In genomic region chr20:46121531-46121930, GRCh38 we compare ENCODE assay signal across 23 cellular contexts. TPM values are rescaled to one million over a fixed set of nuclear protein-coding genes. Genes with fewer than 3 reads are reported as not detected.
A peak's percentile ranks its signal among the peaks of the same experiment; 100 is the strongest.
DNase-seq lines count a peak whose midpoint lies in the region; ATAC-seq and TF ChIP-seq lines count a peak whose summit lies in the region.
"Had no signal": no experiment of that assay in that cellular context is flagged by ENCODE, and none has a peak within 500 bp of the region (broad histone marks: within the 10 kb centered on the region; RNA-seq: fewer than 3 reads in every experiment).

No MANE protein-coding gene starts in this region.

- intact Hi-C loops in adrenal gland (cut with DNase I): loop anchor here in 1 of 2 donors (10.0 kb wide), 1 partner anchor 223 kb away; no protein-coding TSS in a partner anchor
- intact Hi-C loops in activated CD4-positive, alpha-beta T cell treated with anti-CD3 and anti-CD28 coated beads, Interleukin-2, amount 10 ng/mL, durations not matched to agents 24 days and 14 days (cut with micrococcal nuclease): no loop called here

- H3K4me3 ChIP-seq in BLaER1 treated with 17β-estradiol and CSF1 and Interleukin-3, amounts not matched to agents 10 nM and 100 nM: no peak overlapping the region
- no peak overlapping the region for H3K4me3 ChIP-seq in osteoblast (ENCODE audit: insufficient read depth, low read length)
- no peak overlapping the region for H3K4me3 ChIP-seq in adrenal gland
- H3K4me3 ChIP-seq: esophagus muscularis mucosa, transverse colon had no signal

- no peaks in the 10 kb centered on the region for H3K36me3 Mint-ChIP-seq in activated T-helper 17 cell treated with anti-CD3 and anti-CD28 coated beads, Interleukin-2, amount 50 U/mL, for 72 hours (ENCODE audit: low read depth)
- no peaks in the 10 kb centered on the region for H3K36me3 Mint-ChIP-seq in activated CD4-positive, alpha-beta T cell treated with anti-CD3 and anti-CD28 coated beads, Interleukin-2, amount 10 ng/mL, durations not matched to agents 24 days and 14 days (ENCODE audit: low read depth)

- H3K9me3 ChIP-seq in BLaER1 treated with 17β-estradiol and CSF1 and Interleukin-3, amounts not matched to agents 10 nM and 100 nM (replicated peaks in 1 of 11): no peaks in the 10 kb centered on the region
- H3K9me3 ChIP-seq in osteoblast (ENCODE audit: low read depth, low read length) (no peaks in the 10 kb centered on the region), adrenal gland (replicated peaks in 1 of 3) (no peaks in the 10 kb centered on the region)
- H3K9me3 ChIP-seq: esophagus muscularis mucosa, transverse colon had no signal

- H3K9me3 Mint-ChIP-seq in activated T-helper 17 cell treated with anti-CD3 and anti-CD28 coated beads, Interleukin-2, amount 50 U/mL, for 72 hours: no peaks in the 10 kb centered on the region
- no peaks in the 10 kb centered on the region for H3K9me3 Mint-ChIP-seq in activated CD4-positive, alpha-beta T cell treated with anti-CD3 and anti-CD28 coated beads, Interleukin-2, amount 10 ng/mL, durations not matched to agents 24 days and 14 days
- H3K9me3 Mint-ChIP-seq: activated CD8-positive, alpha-beta T cell treated with anti-CD3 and anti-CD28 coated beads for 36 hours; activated naive CD4-positive, alpha-beta T cell treated with anti-CD3 and anti-CD28 coated beads for 36 hours; nephron progenitor cell had no signal

- no peak for TF ChIP-seq POLR2A in adrenal gland (IDR thresholded peaks at IDR 0.05)

- H3K9ac ChIP-seq in BLaER1 treated with 17β-estradiol and CSF1 and Interleukin-3, amounts not matched to agents 10 nM and 100 nM: peak overlapping the region in 4 of 11 experiments; percentile 9 to 41 (median 21); a peak in 3 of 22 replicates

- peaks cover 24 to 54% (median 49%) of the 10 kb centered on the region in 11 experiments; a peak in 20 of 22 replicates for H3K36me3 ChIP-seq in BLaER1 treated with 17β-estradiol and CSF1 and Interleukin-3, amounts not matched to agents 10 nM and 100 nM
- no peaks in the 10 kb centered on the region for H3K36me3 ChIP-seq in osteoblast (ENCODE audit: insufficient read depth, low read length)
- H3K36me3 ChIP-seq in adrenal gland (replicated peaks in 1 of 2): peaks cover 0 to 21% of the 10 kb centered on the region in 2 donors
- H3K36me3 ChIP-seq: transverse colon had no signal

- peak overlapping the region in 10 of 11 experiments; percentile 18 to 99 (median 96); a peak in 16 of 22 replicates for H3K4me2 ChIP-seq in BLaER1 treated with 17β-estradiol and CSF1 and Interleukin-3, amounts not matched to agents 10 nM and 100 nM
- H3K4me2 ChIP-seq in osteoblast (ENCODE audit: insufficient read depth, low read length): peak overlapping the region; percentile 15

- peak overlapping the region in 2 of 11 experiments; percentile 11 to 21; a peak in 1 of 22 replicates for H3K27ac ChIP-seq in BLaER1 treated with 17β-estradiol and CSF1 and Interleukin-3, amounts not matched to agents 10 nM and 100 nM
- H3K27ac ChIP-seq in osteoblast (ENCODE audit: low read depth, low read length) (no peak overlapping the region), adrenal gland (no peak overlapping the region)

- H2AFZ ChIP-seq in osteoblast (ENCODE audit: low read length): no peak overlapping the region

- H3K27ac Mint-ChIP-seq in activated T-helper 17 cell treated with anti-CD3 and anti-CD28 coated beads, Interleukin-2, amount 50 U/mL, for 72 hours: peak overlapping the region; percentile 20
- H3K27ac Mint-ChIP-seq in activated CD4-positive, alpha-beta T cell treated with anti-CD3 and anti-CD28 coated beads, Interleukin-2, amount 10 ng/mL, durations not matched to agents 24 days and 14 days: no peak overlapping the region
- H3K27ac Mint-ChIP-seq: activated CD8-positive, alpha-beta T cell treated with anti-CD3 and anti-CD28 coated beads for 36 hours; activated naive CD4-positive, alpha-beta T cell treated with anti-CD3 and anti-CD28 coated beads for 36 hours; nephron progenitor cell had no signal

- in situ Hi-C loops in GM13976 (cut with MboI; ENCODE audit: low sequenced_read_pairs, unreplicated experiment): no loop called here

- peaks cover 20 to 77% (median 52%) of the 10 kb centered on the region in 11 experiments; a peak in 20 of 22 replicates for H4K20me1 ChIP-seq in BLaER1 treated with 17β-estradiol and CSF1 and Interleukin-3, amounts not matched to agents 10 nM and 100 nM
- H4K20me1 ChIP-seq in osteoblast (ENCODE audit: insufficient read depth, low read length): peaks cover 5% of the 10 kb centered on the region

- no peak overlapping the region for H3K4me3 Mint-ChIP-seq in activated T-helper 17 cell treated with anti-CD3 and anti-CD28 coated beads, Interleukin-2, amount 50 U/mL, for 72 hours
- H3K4me3 Mint-ChIP-seq in activated CD4-positive, alpha-beta T cell treated with anti-CD3 and anti-CD28 coated beads, Interleukin-2, amount 10 ng/mL, durations not matched to agents 24 days and 14 days: no peak overlapping the region
- H3K4me3 Mint-ChIP-seq: activated CD8-positive, alpha-beta T cell treated with anti-CD3 and anti-CD28 coated beads for 36 hours; activated naive CD4-positive, alpha-beta T cell treated with anti-CD3 and anti-CD28 coated beads for 36 hours; nephron progenitor cell had no signal

- no peaks in the 10 kb centered on the region for H3K27me3 ChIP-seq in BLaER1 treated with 17β-estradiol and CSF1 and Interleukin-3, amounts not matched to agents 10 nM and 100 nM
- no peaks in the 10 kb centered on the region for H3K27me3 ChIP-seq in osteoblast (ENCODE audit: insufficient read depth, low read length)
- no peaks in the 10 kb centered on the region for H3K27me3 ChIP-seq in adrenal gland
- H3K27me3 ChIP-seq: esophagus muscularis mucosa, transverse colon had no signal

- WGBS in adrenal gland, 4 donors: 60 to 72% (median 66%) methylated on average over 2 of the region's 2 CpGs

- peaks cover 52 to 71% (median 61%) of the 10 kb centered on the region in 10 experiments for H3K4me1 ChIP-seq in BLaER1 treated with 17β-estradiol and CSF1 and Interleukin-3, amounts not matched to agents 10 nM and 100 nM
- peaks cover 13% of the 10 kb centered on the region for H3K4me1 ChIP-seq in osteoblast (ENCODE audit: insufficient read depth, low read length)
- peaks cover 0 to 9% of the 10 kb centered on the region in 2 donors for H3K4me1 ChIP-seq in adrenal gland (replicated peaks in 1 of 2)

- ATAC-seq in activated T-helper 17 cell treated with anti-CD3 and anti-CD28 coated beads, Interleukin-2, amount 50 U/mL, for 72 hours (replicated peaks): no peak
- ATAC-seq: activated CD8-positive, alpha-beta T cell treated with anti-CD3 and anti-CD28 coated beads for 36 hours; stimulated activated naive CD8-positive, alpha-beta T cell treated with anti-CD3 and anti-CD28 coated beads, Interleukin-15, Interleukin-2, amounts not matched to agents 100 U/mL and 50 U/mL, for 24 hours had no signal

- H3K27me3 Mint-ChIP-seq in activated T-helper 17 cell treated with anti-CD3 and anti-CD28 coated beads, Interleukin-2, amount 50 U/mL, for 72 hours: peaks cover 5% of the 10 kb centered on the region
- H3K27me3 Mint-ChIP-seq in activated CD4-positive, alpha-beta T cell treated with anti-CD3 and anti-CD28 coated beads, Interleukin-2, amount 10 ng/mL, durations not matched to agents 24 days and 14 days: peaks cover 2% of the 10 kb centered on the region

- H3K79me2 ChIP-seq in osteoblast (ENCODE audit: insufficient read depth, low read length): no peaks in the 10 kb centered on the region

- H3K4me1 Mint-ChIP-seq in activated T-helper 17 cell treated with anti-CD3 and anti-CD28 coated beads, Interleukin-2, amount 50 U/mL, for 72 hours: no peaks in the 10 kb centered on the region
- peaks cover 14% of the 10 kb centered on the region for H3K4me1 Mint-ChIP-seq in activated CD4-positive, alpha-beta T cell treated with anti-CD3 and anti-CD28 coated beads, Interleukin-2, amount 10 ng/mL, durations not matched to agents 24 days and 14 days

- no peak for TF ChIP-seq CTCF in GM13976 (IDR thresholded peaks at IDR 0.05; ENCODE audit: borderline replicate concordance, control extremely low read depth, extremely low read depth, insufficient read depth, missing control alignments)
- no peak for TF ChIP-seq CTCF in osteoblast (IDR thresholded peaks at IDR 0.05; ENCODE audit: extremely low read depth, low read depth, low read length)
- no peak for TF ChIP-seq CTCF in adrenal gland (IDR thresholded peaks at IDR 0.05)

- DNase-seq in GM13976 (ENCODE audit: low spot score): peak; percentile 38
- DNase-seq in osteoblast (ENCODE audit: insufficient read length, low spot score, missing footprints): no peak
- no peak for DNase-seq in adrenal gland
- no peak for DNase-seq in activated CD4-positive, alpha-beta T cell treated with anti-CD3 and anti-CD28 coated beads, Interleukin-2, amount 10 ng/mL, durations not matched to agents 24 days and 14 days
- no peak for DNase-seq in RPMI8226
- DNase-seq in stimulated activated CD4-positive, alpha-beta T cell treated with anti-CD3 and anti-CD28 coated beads, Interleukin-4, amount 100 ng/mL, for 4 hours: no peak
- DNase-seq: activated CD4-positive, CD25-positive, alpha-beta regulatory T cell; activated CD8-positive, alpha-beta T cell treated with anti-CD3 and anti-CD28 coated beads for 36 hours; activated naive CD4-positive, alpha-beta T cell treated with anti-CD3 and anti-CD28 coated beads for 36 hours; activated T-cell treated with anti-CD3 and anti-CD28 coated beads, Interleukin-2, amount 50 U/mL, for 1 hour; DMS79 treated with DMSO at 0.1 percent for 48 hours; effector CD8-positive, alpha-beta T cell; mesendoderm; NCI-H1417 treated with DMSO at 0.1 percent for 48 hours; NCI-H524 treated with DMSO at 0.1 percent for 48 hours; nephron progenitor cell; stimulated activated CD4-positive, alpha-beta T cell treated with anti-CD3 and anti-CD28 coated beads, Interleukin-2, amount 100 ng/mL, for 24 hours; stimulated activated naive CD8-positive, alpha-beta T cell treated with anti-CD3 and anti-CD28 coated beads, Interleukin-15, Interleukin-2, amounts not matched to agents 100 U/mL and 50 U/mL, for 24 hours; transverse colon had no signal

RNA-seq across cellular contexts. Expression of gene CD40, which starts 3.4 kb away (rescaled TPM):
- 1 to 10 TPM; 1.5 to 7.8 TPM for total RNA-seq in activated T-helper 17 cell treated with anti-CD3 and anti-CD28 coated beads, Interleukin-2, amount 50 U/mL, for 72 hours
- total RNA-seq in osteoblast (2.5 and 3.5 TPM in 2 replicates), adrenal gland (10 to 100 TPM in 3 of 8 donors, 1 to 10 TPM in 5; 4.5 to 13.5 (median 9.4) TPM)
- polyA plus RNA-seq in adrenal gland: 10 to 100 TPM in 2 of 3 donors, 1 to 10 TPM in 1; 6.8 to 20.5 (median 13.1) TPM
- total RNA-seq in activated CD4-positive, alpha-beta T cell treated with anti-CD3 and anti-CD28 coated beads, Interleukin-2, amount 10 ng/mL, durations not matched to agents 24 days and 14 days: 2.5 and 2.7 TPM in 2 replicates
- total RNA-seq: SK-MEL-5 had no signal

RNA-seq across cellular contexts. Expression of gene NCOA5, which starts 31.8 kb away (rescaled TPM):
- total RNA-seq in activated T-helper 17 cell treated with anti-CD3 and anti-CD28 coated beads, Interleukin-2, amount 50 U/mL, for 72 hours: 10 to 100 TPM; 16.4 to 31.6 TPM
- total RNA-seq in osteoblast (12.4 and 14.5 TPM in 2 replicates), adrenal gland (10 to 100 TPM; 17.8 to 44.8 (median 26.0) TPM)
- polyA plus RNA-seq in adrenal gland: 10 to 100 TPM; 18.7 to 24.8 (median 19.0) TPM
- total RNA-seq in activated CD4-positive, alpha-beta T cell treated with anti-CD3 and anti-CD28 coated beads, Interleukin-2, amount 10 ng/mL, durations not matched to agents 24 days and 14 days: 27.6 and 30.3 TPM in 2 replicates
